26 cellular contexts compared by ENCODE assay signal in genomic region chr20:37947943-37948342, GRCh38. TPM values are rescaled to one million over a fixed set of nuclear protein-coding genes. Genes with fewer than 3 reads are reported as not detected.
DNase-seq lines count a peak whose midpoint lies in the region; ATAC-seq and TF ChIP-seq lines count a peak whose summit lies in the region.
"Had no signal": no experiment of that assay in that cellular context is flagged by ENCODE, and none has a peak within 500 bp of the region (broad histone marks: within the 10 kb centered on the region; RNA-seq: fewer than 3 reads in every experiment).

No MANE protein-coding gene starts in this region.

- no peak overlapping the region for H4K8ac ChIP-seq in neuronal stem cell (ENCODE audit: low read depth, low read length)

- H3K27me3 ChIP-seq in esophagus muscularis mucosa: no peaks in the 10 kb centered on the region
- H3K27me3 ChIP-seq in lung (ENCODE audit: control insufficient read depth, insufficient read depth): no peaks in the 10 kb centered on the region
- no peaks in the 10 kb centered on the region for H3K27me3 ChIP-seq in vagina
- no peaks in the 10 kb centered on the region for H3K27me3 ChIP-seq in neuronal stem cell (ENCODE audit: control insufficient read depth in 3 of 3, insufficient read depth in 3 of 3, low read depth in 1 of 3, low read length in 3 of 3)
- no peaks in the 10 kb centered on the region for H3K27me3 ChIP-seq in WERI-Rb-1 (ENCODE audit: insufficient read depth, low read depth, severe bottlenecking)
- no peaks in the 10 kb centered on the region for H3K27me3 ChIP-seq in Peyer's patch
- H3K27me3 ChIP-seq: BE2C, BLaER1 had no signal

- no peak overlapping the region for H4K91ac ChIP-seq in neuronal stem cell (ENCODE audit: low read depth, low read length, poor library complexity)

- ATAC-seq in lung (ENCODE audit: insufficient read depth, low FRiP score) (no peak), HG02970 (IDR thresholded peaks at IDR 0.05; ENCODE audit: low FRiP score, unreplicated experiment) (no peak)
- ATAC-seq: GM12878 had no signal

- no peak overlapping the region for H3K18ac ChIP-seq in neuronal stem cell (ENCODE audit: low read length)

- intact Hi-C loops in esophagus muscularis mucosa (cut with DNase I): no loop called here
- intact Hi-C loops in vagina (cut with DNase I): no loop called here

- POLR2A ChIA-PET in HEK293 (lab: Yijun Ruan, JAX): no interaction called here

- no peak overlapping the region for H3K23ac ChIP-seq in neuronal stem cell (ENCODE audit: low read depth, low read length, poor library complexity)

- no peak overlapping the region for H3K4me3 ChIP-seq in HEK293 (ENCODE audit: low read depth, low read length)
- H3K4me3 ChIP-seq in esophagus muscularis mucosa: no peak overlapping the region
- no peak overlapping the region for H3K4me3 ChIP-seq in lung
- no peak overlapping the region for H3K4me3 ChIP-seq in vagina
- no peak overlapping the region for H3K4me3 ChIP-seq in neuronal stem cell (ENCODE audit: low read length in 2 of 2)
- H3K4me3 ChIP-seq in WERI-Rb-1 (ENCODE audit: low read depth, low read length): no peak overlapping the region
- H3K4me3 ChIP-seq in Peyer's patch: no peak overlapping the region
- H3K4me3 ChIP-seq: BLaER1, GM12878 had no signal

- H3K4ac ChIP-seq in neuronal stem cell (ENCODE audit: low read length): no peak overlapping the region

- 88% methylated on average over 6 of the region's 6 CpGs for WGBS in esophagus muscularis mucosa
- WGBS in lung, 2 donors: 92 to 96% methylated on average over 6 of the region's 6 CpGs
- WGBS in neuronal stem cell (ENCODE audit: extremely low coverage in 2 of 2, insufficient read length in 2 of 2, insufficient replicate concordance in 1 of 2), 2 donors: no CpG with 5 or more reads among the region's 6 CpGs

- H3K79me1 ChIP-seq in neuronal stem cell (ENCODE audit: low read depth, low read length): no peaks in the 10 kb centered on the region

- TF ChIP-seq CTCF in HEK293 (tag by site-specific recombination; IDR thresholded peaks at IDR 0.05) (no peak), esophagus muscularis mucosa (IDR thresholded peaks at IDR 0.05) (no peak), lung (IDR thresholded peaks at IDR 0.05; ENCODE audit: control extremely low read depth, extremely low read depth) (no peak), vagina (IDR thresholded peaks at IDR 0.05) (no peak), WERI-Rb-1 (IDR thresholded peaks at IDR 0.05; ENCODE audit: low read depth, low read length) (no peak), Peyer's patch (IDR thresholded peaks at IDR 0.05) (no peak)

- H2AFZ ChIP-seq in neuronal stem cell (ENCODE audit: low read length): no peak overlapping the region

- no peak overlapping the region for H3K27ac ChIP-seq in HEK293 (ENCODE audit: extremely low read depth, low read depth, low read length)
- H3K27ac ChIP-seq in esophagus muscularis mucosa (replicated peaks in 1 of 4): no peak overlapping the region
- no peak overlapping the region for H3K27ac ChIP-seq in lung (ENCODE audit: low read depth in 1 of 2, low read length in 1 of 2)
- no peak overlapping the region for H3K27ac ChIP-seq in vagina
- no peak overlapping the region for H3K27ac ChIP-seq in neuronal stem cell (replicated peaks; ENCODE audit: low read length)
- no peak overlapping the region for H3K27ac ChIP-seq in WERI-Rb-1
- H3K27ac ChIP-seq in Peyer's patch: no peak overlapping the region
- H3K27ac ChIP-seq: BLaER1 had no signal

- H2AK5ac ChIP-seq in neuronal stem cell (ENCODE audit: low read depth, low read length): no peak overlapping the region

- H3K36me3 ChIP-seq in HEK293 (ENCODE audit: control insufficient read depth in 2 of 2, insufficient read depth in 1 of 2, low read length in 2 of 2) (no peaks in the 10 kb centered on the region), esophagus muscularis mucosa (no peaks in the 10 kb centered on the region), lung (ENCODE audit: control insufficient read depth in 2 of 2, insufficient read depth in 2 of 2, low read length in 2 of 2) (no peaks in the 10 kb centered on the region), vagina (no peaks in the 10 kb centered on the region), neuronal stem cell (replicated peaks in 1 of 2; ENCODE audit: control insufficient read depth in 2 of 2, insufficient read depth in 2 of 2, low read length in 2 of 2) (no peaks in the 10 kb centered on the region), WERI-Rb-1 (no peaks in the 10 kb centered on the region), Peyer's patch (no peaks in the 10 kb centered on the region)
- H3K36me3 ChIP-seq: BE2C, BLaER1 had no signal

- H3K9ac ChIP-seq in neuronal stem cell (ENCODE audit: low read depth, low read length, poor library complexity): no peak overlapping the region
- H3K9ac ChIP-seq: BLaER1 had no signal

- CTCF ChIA-PET in HEK293 (lab: Yijun Ruan, JAX): no interaction called here

- no peak for TF ChIP-seq EP300 in esophagus muscularis mucosa (IDR thresholded peaks at IDR 0.05)

- H3K4me1 ChIP-seq in HEK293 (ENCODE audit: control insufficient read depth, insufficient read depth, low read length): no peaks in the 10 kb centered on the region
- no peaks in the 10 kb centered on the region for H3K4me1 ChIP-seq in esophagus muscularis mucosa
- no peaks in the 10 kb centered on the region for H3K4me1 ChIP-seq in lung (ENCODE audit: control insufficient read depth in 2 of 2, insufficient read depth in 2 of 2, low read length in 2 of 2)
- no peaks in the 10 kb centered on the region for H3K4me1 ChIP-seq in vagina
- peaks cover 0 to 2% of the 10 kb centered on the region in 2 donors for H3K4me1 ChIP-seq in neuronal stem cell (ENCODE audit: control insufficient read depth in 2 of 2, insufficient read depth in 1 of 2, low read depth in 1 of 2, low read length in 2 of 2)
- H3K4me1 ChIP-seq in Peyer's patch: no peaks in the 10 kb centered on the region
- H3K4me1 ChIP-seq: BE2C had no signal

- no peak overlapping the region for H3K14ac ChIP-seq in neuronal stem cell (ENCODE audit: low read length)

- TF ChIP-seq POLR2A in esophagus muscularis mucosa (IDR thresholded peaks at IDR 0.05; ENCODE audit: low read depth): no peak
- TF ChIP-seq POLR2A in vagina (IDR thresholded peaks at IDR 0.05): no peak
- TF ChIP-seq POLR2A in Peyer's patch (IDR thresholded peaks at IDR 0.05): no peak

- no peak overlapping the region for H2BK5ac ChIP-seq in neuronal stem cell (ENCODE audit: low read length)

- no peak overlapping the region for H2BK120ac ChIP-seq in neuronal stem cell (ENCODE audit: low read depth, low read length)

- H3K9me3 ChIP-seq in HEK293 (ENCODE audit: control insufficient read depth, insufficient read depth, low read depth, low read length) (no peaks in the 10 kb centered on the region), esophagus muscularis mucosa (no peaks in the 10 kb centered on the region), lung (ENCODE audit: control insufficient read depth in 2 of 2, insufficient read depth in 1 of 2, low read length in 1 of 2) (peaks cover 0 to 2% of the 10 kb centered on the region in 2 donors), vagina (no peaks in the 10 kb centered on the region), neuronal stem cell (replicated peaks in 1 of 2; ENCODE audit: control insufficient read depth in 2 of 2, insufficient read depth in 1 of 2, low read depth in 1 of 2, low read length in 2 of 2) (peaks cover 3 to 4% of the 10 kb centered on the region in 2 donors), WERI-Rb-1 (ENCODE audit: severe bottlenecking) (peaks cover 6% of the 10 kb centered on the region), Peyer's patch (peaks cover 0 to 9% (median 0%) of the 10 kb centered on the region in 4 donors)
- H3K9me3 ChIP-seq: BE2C had no signal

- no peak overlapping the region for H2BK15ac ChIP-seq in neuronal stem cell (ENCODE audit: low read length)

- H3K4me2 ChIP-seq in neuronal stem cell (ENCODE audit: insufficient read depth, low read length, poor library complexity, severe bottlenecking): no peak overlapping the region
- H3K4me2 ChIP-seq: BLaER1 had no signal

- DNase-seq in esophagus muscularis mucosa (ENCODE audit: extremely low spot score) (peak; percentile 45), lung (ENCODE audit: low spot score) (peak; percentile 5), vagina (ENCODE audit: extremely low spot score in 2 of 2) (peak; percentile 14 to 44), neuronal stem cell (ENCODE audit: low spot score) (no peak), WERI-Rb-1 (no peak), Peyer's patch (no peak)
- DNase-seq: 8988T; ACHN; BE2C; C1 segment of cervical spinal cord; CD4-positive, alpha-beta memory T cell; CD4-positive, CD25-positive, alpha-beta regulatory T cell; CD8-positive, alpha-beta memory T cell; COR-L47; DMS 273 treated with DMSO at 0.1 percent for 48 hours; DMS153; DMS53; DMS79; DND-41; EL; GDM1 had no signal

- no peak overlapping the region for H2BK12ac ChIP-seq in neuronal stem cell (ENCODE audit: low read length)

TF ChIP-seq in HEK293, 187 proteins besides CTCF, POLR2A, EP300 and RAD21:
- no peak for TF ChIP-seq ZNF513 (tag by site-specific recombination; IDR thresholded peaks at IDR 0.05)
- TF ChIP-seq ZNF391 (tag by site-specific recombination; IDR thresholded peaks at IDR 0.05; ENCODE audit: borderline replicate concordance, low read depth): no peak
- TF ChIP-seq ZNF140 (tag by site-specific recombination; IDR thresholded peaks at IDR 0.05): peak; percentile 97
- peak; percentile 85 for TF ChIP-seq ZNF184 (tag by site-specific recombination; IDR thresholded peaks at IDR 0.05)

RNA-seq across cellular contexts. Expression of gene VSTM2L, which starts 45.0 kb away (rescaled TPM):
- 10 to 100 TPM in 2 of 4 donors, 1 to 10 TPM in 2; 7.5 to 11.7 (median 10.1) TPM for total RNA-seq in esophagus muscularis mucosa
- total RNA-seq in lung: 10 to 100 TPM in 1 of 2 donors, 1 to 10 TPM in 1; 8.0 to 71.6 TPM
- polyA plus RNA-seq in lung: 10 to 100 TPM; 24.8 to 38.0 TPM
- total RNA-seq in vagina: not detected
- 9.1 TPM for polyA plus RNA-seq in neuronal stem cell (2013, experiment 1 of 2)
- polyA plus RNA-seq in neuronal stem cell (2013, experiment 2 of 2): 8.0 TPM
- 1 to 10 TPM in 1 of 4 donors, under 1 TPM in 2, not detected in 1; 0.57 to 3.7 (median 0.80) TPM for total RNA-seq in Peyer's patch
- total RNA-seq: CD4-positive, alpha-beta memory T cell; CD4-positive, CD25-positive, alpha-beta regulatory T cell; CD8-positive, alpha-beta memory T cell had no signal
- polyA plus RNA-seq: CD14-positive monocyte; CD4-positive, alpha-beta memory T cell; CD4-positive, CD25-positive, alpha-beta regulatory T cell; CD8-positive, alpha-beta memory T cell had no signal

Comparison
In these comparisons a context has a peak if more than half of its experiments do, and no peak if none do; other contexts are left out.
1. DNase-seq: peak in esophagus muscularis mucosa (single experiment), lung (single experiment) and vagina (2 of 2); none in neuronal stem cell (single experiment), WERI-Rb-1 (single experiment) and Peyer's patch (0 of 3).